In the genomic region with DNA sequence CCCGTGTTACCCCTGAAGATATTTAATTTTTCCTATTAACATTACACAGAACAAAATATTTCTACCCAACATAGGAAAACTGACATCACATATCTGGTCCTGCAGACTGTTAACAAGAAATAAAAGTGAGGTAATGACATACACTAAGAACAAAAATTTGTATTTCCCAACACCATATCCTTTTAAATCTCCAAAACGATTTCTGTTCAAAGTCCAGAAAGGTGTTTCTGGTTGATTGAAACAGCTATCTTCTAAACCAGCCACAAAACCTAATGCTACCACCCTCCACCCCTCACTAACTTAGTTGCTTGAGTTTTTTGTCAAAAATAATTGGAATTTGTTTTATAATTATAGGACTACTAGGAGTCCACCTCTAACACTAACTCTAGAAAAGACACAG, we compare ENCODE assay signal across 22 cellular contexts.
"Had no signal": no experiment of that assay in that cellular context is flagged by ENCODE, and none has a peak within 500 bp of the region (broad histone marks: within the 10 kb centered on the region; RNA-seq: fewer than 3 reads in every experiment).

No MANE protein-coding gene starts in this region.

- ATAC-seq: left cardiac atrium; lower lobe of right lung; natural killer cell treated with Interleukin-12 subunit alpha and Interleukin-12 subunit beta and Interleukin-15 and Interleukin-18, amount 100 ng/mL, for 72 hours; sciatic nerve; stimulated activated memory B cell treated with anti-CD40 and anti-IgM and Interleukin-4, amounts not matched to agents 10 μg/mL and 1 μg/mL and 100 μg/mL, for 72 hours; stimulated activated naive CD8-positive, alpha-beta T cell treated with anti-CD3 and anti-CD28 coated beads, Interleukin-15, Interleukin-2, amounts not matched to agents 100 U/mL and 50 U/mL, for 24 hours had no signal

- H3K27me3 ChIP-seq: colonic mucosa, neutrophil, tibial nerve, upper lobe of left lung had no signal

- H3K9me3 Mint-ChIP-seq: dendritic cell treated with granulocyte-macrophage colony-stimulating factor and Interleukin-4, amounts not matched to agents 40 ng/mL and 50 ng/mL, for 4 days; naive B cell; natural killer cell treated with Interleukin-12 subunit alpha and Interleukin-12 subunit beta and Interleukin-15 and Interleukin-18, amount 100 ng/mL, for 72 hours; stimulated activated memory B cell treated with anti-CD40 and anti-IgM and Interleukin-4, amounts not matched to agents 10 μg/mL and 1 μg/mL and 100 μg/mL, for 72 hours had no signal

- H3K4me1 Mint-ChIP-seq: stimulated activated memory B cell treated with anti-CD40 and anti-IgM and Interleukin-4, amounts not matched to agents 10 μg/mL and 1 μg/mL and 100 μg/mL, for 72 hours had no signal

- H2AFZ ChIP-seq: parathyroid adenoma had no signal

- H3K4me3 ChIP-seq: colonic mucosa, left ventricle myocardium inferior, lower lobe of right lung, smooth muscle cell, thoracic aorta, tibial nerve, upper lobe of left lung had no signal

- H3K4me3 Mint-ChIP-seq: dendritic cell treated with granulocyte-macrophage colony-stimulating factor and Interleukin-4, amounts not matched to agents 40 ng/mL and 50 ng/mL, for 4 days; naive B cell; natural killer cell treated with Interleukin-12 subunit alpha and Interleukin-12 subunit beta and Interleukin-15 and Interleukin-18, amount 100 ng/mL, for 72 hours; stimulated activated memory B cell treated with anti-CD40 and anti-IgM and Interleukin-4, amounts not matched to agents 10 μg/mL and 1 μg/mL and 100 μg/mL, for 72 hours had no signal

- H3K27ac Mint-ChIP-seq: dendritic cell treated with granulocyte-macrophage colony-stimulating factor and Interleukin-4, amounts not matched to agents 40 ng/mL and 50 ng/mL, for 4 days; natural killer cell treated with Interleukin-12 subunit alpha and Interleukin-12 subunit beta and Interleukin-15 and Interleukin-18, amount 100 ng/mL, for 72 hours; progenitor cell of endocrine pancreas; stimulated activated memory B cell treated with anti-CD40 and anti-IgM and Interleukin-4, amounts not matched to agents 10 μg/mL and 1 μg/mL and 100 μg/mL, for 72 hours had no signal

- H3K36me3 Mint-ChIP-seq: naive B cell; natural killer cell treated with Interleukin-12 subunit alpha and Interleukin-12 subunit beta and Interleukin-15 and Interleukin-18, amount 100 ng/mL, for 72 hours; stimulated activated memory B cell treated with anti-CD40 and anti-IgM and Interleukin-4, amounts not matched to agents 10 μg/mL and 1 μg/mL and 100 μg/mL, for 72 hours had no signal

- H3K36me3 ChIP-seq: colonic mucosa, lower lobe of right lung, neutrophil, thoracic aorta had no signal

- DNase-seq: central memory CD4-positive, alpha-beta T cell; colonic mucosa; effector CD8-positive, alpha-beta T cell; left cardiac atrium; left ventricle myocardium inferior; lower lobe of right lung; naive B cell; stimulated activated CD4-positive, alpha-beta T cell treated with anti-CD3 and anti-CD28 coated beads, Interleukin-12 subunit alpha, Interleukin-12 subunit beta, amount 100 ng/mL, for 4 hours; stimulated activated CD4-positive, alpha-beta T cell treated with anti-CD3 and anti-CD28 coated beads, Interleukin-2, amount 100 ng/mL, for 24 hours; stimulated activated CD4-positive, alpha-beta T cell treated with anti-CD3 and anti-CD28 coated beads, Interleukin-4, amount 100 ng/mL, for 24 hours; stimulated activated naive CD8-positive, alpha-beta T cell treated with anti-CD3 and anti-CD28 coated beads, Interleukin-15, Interleukin-2, amounts not matched to agents 100 U/mL and 50 U/mL, for 24 hours; upper lobe of left lung had no signal

- H3K27ac ChIP-seq: colonic mucosa, left ventricle myocardium inferior, lower lobe of right lung, neutrophil, parathyroid adenoma, thoracic aorta, upper lobe of left lung had no signal

- H3K9ac ChIP-seq: parathyroid adenoma had no signal

- H3K27me3 Mint-ChIP-seq: dendritic cell treated with granulocyte-macrophage colony-stimulating factor and Interleukin-4, amounts not matched to agents 40 ng/mL and 50 ng/mL, for 4 days; progenitor cell of endocrine pancreas had no signal

- H3K9me3 ChIP-seq: colonic mucosa, left ventricle myocardium inferior, lower lobe of right lung, neutrophil, thoracic aorta, tibial nerve, upper lobe of left lung had no signal

- H3K4me2 ChIP-seq: smooth muscle cell had no signal
